In genomic region chr5:57173318-57174127, GRCh38 we compare ENCODE assay signal across 8 cellular contexts. TPM values are rescaled to one million over a fixed set of nuclear protein-coding genes. Genes with fewer than 3 reads are reported as not detected.
A peak's percentile ranks its signal among the peaks of the same experiment; 100 is the strongest.
DNase-seq lines count a peak whose midpoint lies in the region; ATAC-seq, FAIRE-seq and TF ChIP-seq lines count a peak whose summit lies in the region.

Gene GPBP1, plus strand, starts transcription at chr5:57174059. Its CDS starts 40,072 bp downstream, at chr5:57214131.

- FAIRE-seq in keratinocyte (lab: Jason Lieb, UNC) = peak; percentile 83

- DNase-seq in AG10803 (ENCODE audit: low read depth) = peak; percentile 100
- DNase-seq in NCI-H460 (ENCODE audit: extremely low read depth, low read depth) = peak; percentile 99
- DNase-seq in activated CD4-positive, CD25-positive, alpha-beta regulatory T cell treated with anti-CD3 and anti-CD28 coated beads, Interleukin-2, amount 50 U/mL, for 72 hours = peak; percentile 96
- DNase-seq in cerebellar nuclear complex (lab: John Stamatoyannopoulos, UW) = peak; percentile 84 to 98
- DNase-seq in keratinocyte (ENCODE audit: low read depth, low spot score) = peak; percentile 95
- peak; percentile 94 to 95 for DNase-seq in stimulated activated CD4-positive, alpha-beta T cell treated with anti-CD3 and anti-CD28 coated beads, Interleukin-15, amount 100 ng/mL, for 1 hour (ENCODE audit: low read depth in 1 of 2, low spot score in 1 of 2)

- H3K4me2 ChIP-seq in keratinocyte (ENCODE audit: control insufficient read depth, extremely low read depth, insufficient read depth, low read depth, low read length) = peak within 1 kb of the TSS; percentile 99

- no peaks in the 10 kb centered on the region for H3K9me3 ChIP-seq in keratinocyte (ENCODE audit: control insufficient read depth, low read depth, low read length)

- H3K9ac ChIP-seq in keratinocyte (ENCODE audit: control insufficient read depth, extremely low read depth, insufficient read depth, low read length) = peak within 1 kb of the TSS; percentile 100

- TF ChIP-seq CTCF in AG10803 (conservative IDR thresholded peaks at IDR 0.05; ENCODE audit: low read length) (no peak), keratinocyte (optimal IDR thresholded peaks at IDR 0.05 in 1 of 3, IDR thresholded peaks at IDR 0.05 in 1 of 3, conservative IDR thresholded peaks at IDR 0.05 in 1 of 3; ENCODE audit: extremely low read depth in 1 of 3, insufficient read depth in 2 of 3, low read length in 3 of 3) (peak in 1 of 3 experiments; percentile 29)

- peak within 1 kb of the TSS; percentile 78 for H2AFZ ChIP-seq in keratinocyte (ENCODE audit: control insufficient read depth, low read length)

- peaks cover 16% of the 10 kb centered on the region for H3K4me1 ChIP-seq in keratinocyte (ENCODE audit: control insufficient read depth, extremely low read depth, insufficient read depth, low read length)

- H4K20me1 ChIP-seq in keratinocyte (ENCODE audit: control insufficient read depth, extremely low read depth, insufficient read depth, low read length) = peaks cover 13% of the 10 kb centered on the region

- H3K9me1 ChIP-seq in keratinocyte (ENCODE audit: control insufficient read depth, extremely low read depth, insufficient read depth, low read length) = no peaks in the 10 kb centered on the region

- H3K27ac ChIP-seq in keratinocyte (ENCODE audit: control insufficient read depth, insufficient read depth, low read length) = peak within 1 kb of the TSS; percentile 92

- peaks cover 46% of the 10 kb centered on the region for H3K79me2 ChIP-seq in keratinocyte (ENCODE audit: control insufficient read depth, insufficient read depth, low read length)

- dilution Hi-C loops in keratinocyte (cut with MboI; ENCODE audit: extremely low pct_ligation_motif_present, low sequenced_read_pairs) = no loop called here

- no peaks in the 10 kb centered on the region for H3K27me3 ChIP-seq in keratinocyte (ENCODE audit: control insufficient read depth, extremely low read depth, insufficient read depth, low read length)

- peak; percentile 59 for ATAC-seq in GM19043 (IDR thresholded peaks at IDR 0.05; ENCODE audit: low read depth, unreplicated experiment)
- peak; percentile 64 for ATAC-seq in HG03378 (IDR thresholded peaks at IDR 0.05; ENCODE audit: unreplicated experiment)

- H3K4me3 ChIP-seq in AG10803 (ENCODE audit: low read length) = peak within 1 kb of the TSS; percentile 96
- peak within 1 kb of the TSS; percentile 69 to 83 (median 79) for H3K4me3 ChIP-seq in keratinocyte (ENCODE audit: control insufficient read depth in 2 of 3, extremely low read depth in 1 of 3, insufficient read depth in 2 of 3, low read depth in 1 of 3, low read length in 3 of 3)

- H3K36me3 ChIP-seq in keratinocyte (ENCODE audit: control insufficient read depth in 2 of 2, extremely low read depth in 1 of 2, insufficient read depth in 2 of 2, low read length in 2 of 2) = peaks cover 0 to 4% of the 10 kb centered on the region in 2 experiments

RNA-seq across cellular contexts. Expression of gene GPBP1, which starts in this region (rescaled TPM):
- 82.1 and 85.2 TPM in 2 replicates for total RNA-seq in NCI-H460 (2014; rRNA removed; shearing (Covaris generic))
- polyA plus RNA-seq in NCI-H460 (2014; cell fraction: nucleus; rRNA removed) = 61.3 and 65.8 TPM in 2 replicates
- 23.4 to 44.1 TPM (median 25.1 TPM) in 3 replicates for polyA plus RNA-seq in keratinocyte
- 91.0 TPM for polyA plus RNA-seq in keratinocyte (2011; ENCODE audit: low read depth)
- polyA plus RNA-seq in keratinocyte (2011; cell fraction: cytosol; rRNA removed) = 16.8 and 30.4 TPM in 2 replicates
- 36.2 and 50.2 TPM in 2 replicates for polyA plus RNA-seq in keratinocyte (2011; cell fraction: nucleus; rRNA removed)
- 26.1 and 46.3 TPM in 2 replicates for polyA plus RNA-seq in keratinocyte (2012; ENCODE audit: low replicate concordance)
- polyA minus RNA-seq in keratinocyte = 3.2 to 26.6 TPM (median 10.3 TPM) in 3 replicates
- 12.5 TPM for polyA minus RNA-seq in keratinocyte (2011; cell fraction: cytosol; rRNA and poly(A)+ RNA removed)
- 19.0 and 39.9 TPM in 2 replicates for polyA minus RNA-seq in keratinocyte (2011; cell fraction: nucleus; rRNA and poly(A)+ RNA removed)

Comparison
In these comparisons a context has a peak if more than half of its experiments do, and no peak if none do; other contexts are left out.
1. Peak in every context shown above with its lines: DNase-seq, ATAC-seq, H3K4me3 ChIP-seq and H3K27ac ChIP-seq.